In the genomic region with DNA sequence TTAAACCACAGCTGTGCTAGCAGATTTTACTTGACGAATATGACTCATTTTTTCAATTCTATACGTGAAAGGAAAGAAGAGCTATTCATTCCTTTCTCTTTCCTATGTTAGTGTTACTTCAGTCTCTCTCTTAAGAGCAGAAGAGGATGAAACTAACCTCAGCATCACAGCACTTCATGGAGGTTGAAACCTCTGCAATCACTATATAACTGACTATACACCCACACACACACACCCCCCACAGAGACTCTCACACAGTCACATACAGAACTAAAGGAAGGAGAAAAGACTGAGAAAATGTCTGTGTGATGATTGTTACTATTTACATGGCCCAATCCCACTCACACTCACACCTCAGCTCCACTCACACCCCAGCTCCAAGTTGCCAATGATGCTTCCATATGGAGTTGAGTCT, we compare ENCODE assay signal across 10 cellular contexts.
DNase-seq lines count a peak whose midpoint lies in the region; ATAC-seq and TF ChIP-seq lines count a peak whose summit lies in the region.
"Had no signal": no experiment of that assay in that cellular context is flagged by ENCODE, and none has a peak within 500 bp of the region (broad histone marks: within the 10 kb centered on the region; RNA-seq: fewer than 3 reads in every experiment).

No MANE protein-coding gene starts in this region.

- DNase-seq in GM10266 (ENCODE audit: extremely low spot score) (peak; percentile 49), hepatocyte (ENCODE audit: low spot score) (no peak), Right ventricle myocardium superior (no peak), neuronal stem cell (ENCODE audit: low spot score) (no peak), NCI-H2196 (lab: John Stamatoyannopoulos, UW; ENCODE audit: unreplicated experiment) (no peak)
- DNase-seq in activated T-helper 9 cell treated with anti-CD3 and anti-CD28 coated beads, Interleukin-2, amount 50 U/mL, for 16 hours (ENCODE audit: low read depth) = peak; percentile 23
- DNase-seq: glutamatergic neuron, testis had no signal

- H3K14ac ChIP-seq in neuronal stem cell (ENCODE audit: low read length) = no peak overlapping the region

- H3K79me1 ChIP-seq in neuronal stem cell (ENCODE audit: low read depth, low read length) = no peaks in the 10 kb centered on the region

- H2AFZ ChIP-seq in hepatocyte = no peak overlapping the region
- H2AFZ ChIP-seq in neuronal stem cell (ENCODE audit: low read length) = no peak overlapping the region

- H3K23ac ChIP-seq in neuronal stem cell (ENCODE audit: low read depth, low read length, poor library complexity) = no peak overlapping the region

- no peak overlapping the region for H2AK5ac ChIP-seq in neuronal stem cell (ENCODE audit: low read depth, low read length)

- intact Hi-C loops in Right ventricle myocardium superior (cut with DNase I) = no loop called here

- H2BK12ac ChIP-seq in neuronal stem cell (ENCODE audit: low read length) = no peak overlapping the region

- H3K27ac ChIP-seq in hepatocyte = no peak overlapping the region
- H3K27ac ChIP-seq in neuronal stem cell (replicated peaks; ENCODE audit: low read length) = no peak overlapping the region
- H3K27ac ChIP-seq: testis had no signal

- no peak overlapping the region for H3K9ac ChIP-seq in neuronal stem cell (ENCODE audit: low read depth, low read length, poor library complexity)

- ATAC-seq in GM19395 (IDR thresholded peaks at IDR 0.05; ENCODE audit: unreplicated experiment) = peak; percentile 97
- peak; percentile 87 for ATAC-seq in HG03060 (IDR thresholded peaks at IDR 0.05; ENCODE audit: low read depth, unreplicated experiment)
- ATAC-seq in Right ventricle myocardium superior (ENCODE audit: poor library complexity) = no peak

- H3K27me3 ChIP-seq in hepatocyte (no peaks in the 10 kb centered on the region), neuronal stem cell (ENCODE audit: control insufficient read depth in 3 of 3, insufficient read depth in 3 of 3, low read depth in 1 of 3, low read length in 3 of 3) (peaks cover 0 to 3% (median 0%) of the 10 kb centered on the region in 3 experiments)
- H3K27me3 ChIP-seq: testis had no signal

- no peak overlapping the region for H3K4me2 ChIP-seq in hepatocyte
- H3K4me2 ChIP-seq in neuronal stem cell (ENCODE audit: insufficient read depth, low read length, poor library complexity, severe bottlenecking) = no peak overlapping the region

- H2BK120ac ChIP-seq in neuronal stem cell (ENCODE audit: low read depth, low read length) = no peak overlapping the region

- H3K9me3 ChIP-seq in hepatocyte (ENCODE audit: low read depth) = no peaks in the 10 kb centered on the region
- no peaks in the 10 kb centered on the region for H3K9me3 ChIP-seq in neuronal stem cell (replicated peaks in 1 of 2; ENCODE audit: control insufficient read depth in 2 of 2, insufficient read depth in 1 of 2, low read depth in 1 of 2, low read length in 2 of 2)
- H3K9me3 ChIP-seq: testis had no signal

- no peak overlapping the region for H3K18ac ChIP-seq in neuronal stem cell (ENCODE audit: low read length)

- TF ChIP-seq CTCF in GM10266 (IDR thresholded peaks at IDR 0.05; ENCODE audit: control insufficient read depth, insufficient read depth, low read depth, missing control alignments) = no peak
- no peak for TF ChIP-seq CTCF in hepatocyte (IDR thresholded peaks at IDR 0.05; ENCODE audit: poor library complexity)

- H3K79me2 ChIP-seq in hepatocyte = no peaks in the 10 kb centered on the region

- H4K8ac ChIP-seq in neuronal stem cell (ENCODE audit: low read depth, low read length) = no peak overlapping the region

- H4K20me1 ChIP-seq in hepatocyte (ENCODE audit: insufficient read depth, poor library complexity, severe bottlenecking) = no peaks in the 10 kb centered on the region

- no peak overlapping the region for H3K4me3 ChIP-seq in hepatocyte
- no peak overlapping the region for H3K4me3 ChIP-seq in neuronal stem cell (ENCODE audit: low read length in 2 of 2)
- H3K4me3 ChIP-seq: testis had no signal

- no peaks in the 10 kb centered on the region for H3K36me3 ChIP-seq in hepatocyte (replicated peaks; ENCODE audit: insufficient read depth, low read depth)
- H3K36me3 ChIP-seq in neuronal stem cell (replicated peaks in 1 of 2; ENCODE audit: control insufficient read depth in 2 of 2, insufficient read depth in 2 of 2, low read length in 2 of 2) = no peaks in the 10 kb centered on the region

- no peaks in the 10 kb centered on the region for H3K9me2 ChIP-seq in hepatocyte (replicated peaks; ENCODE audit: insufficient read depth)

- H2BK5ac ChIP-seq in neuronal stem cell (ENCODE audit: low read length) = no peak overlapping the region

- 63% methylated on average over 2 of the region's 2 CpGs for WGBS in hepatocyte (ENCODE audit: low lambda C conversion rate, missing lambda C conversion rate)
- WGBS in neuronal stem cell (ENCODE audit: extremely low coverage in 2 of 2, insufficient read length in 2 of 2, insufficient replicate concordance in 1 of 2), 2 donors = no CpG with 5 or more reads among the region's 2 CpGs

- no peak overlapping the region for H2BK15ac ChIP-seq in neuronal stem cell (ENCODE audit: low read length)

- H4K91ac ChIP-seq in neuronal stem cell (ENCODE audit: low read depth, low read length, poor library complexity) = no peak overlapping the region

- no peaks in the 10 kb centered on the region for H3K4me1 ChIP-seq in hepatocyte (ENCODE audit: insufficient read depth)
- H3K4me1 ChIP-seq in neuronal stem cell (ENCODE audit: control insufficient read depth in 2 of 2, insufficient read depth in 1 of 2, low read depth in 1 of 2, low read length in 2 of 2) = no peaks in the 10 kb centered on the region
- H3K4me1 ChIP-seq: testis had no signal

- H3K4ac ChIP-seq in neuronal stem cell (ENCODE audit: low read length) = no peak overlapping the region

Comparison
In these comparisons a context has a peak if more than half of its experiments do, and no peak if none do; other contexts are left out.
1. DNase-seq: peak in GM10266 (single experiment) and activated T-helper 9 cell treated with anti-CD3 and anti-CD28 coated beads, Interleukin-2, amount 50 U/mL, for 16 hours (single experiment); none in hepatocyte (single experiment), Right ventricle myocardium superior (single experiment), neuronal stem cell (single experiment) and NCI-H2196 (single experiment).